8 cellular contexts compared by ENCODE assay signal in the genomic region with DNA sequence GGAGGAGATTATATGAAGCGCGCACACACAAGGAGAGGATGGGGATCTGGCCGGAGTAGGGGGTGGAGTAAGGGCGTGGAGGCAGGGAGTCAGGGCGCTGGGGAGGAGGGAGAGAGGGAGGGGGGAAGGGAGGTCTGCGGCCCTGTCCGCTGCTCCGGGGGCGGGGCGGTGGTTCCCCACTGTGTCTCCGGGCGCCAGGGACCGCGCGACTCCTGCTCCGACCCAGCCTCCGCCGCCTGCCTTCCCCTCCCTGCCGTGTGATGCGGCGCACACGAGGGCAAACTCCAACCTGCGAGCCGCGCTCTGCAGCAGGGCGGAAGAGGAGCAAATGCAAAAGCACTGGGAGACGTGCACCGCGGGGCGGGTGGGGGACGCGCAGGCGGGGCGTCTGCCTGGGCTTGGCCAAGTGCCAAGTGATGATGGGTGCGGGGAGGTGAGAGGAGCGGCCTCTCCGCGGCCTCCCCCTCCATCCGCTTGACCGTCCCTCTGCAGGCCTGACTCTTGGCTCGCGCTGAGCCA. TPM values are rescaled to one million over a fixed set of nuclear protein-coding genes. Genes with fewer than 3 reads are reported as not detected.
A peak's percentile ranks its signal among the peaks of the same experiment; 100 is the strongest.
DNase-seq lines count a peak whose midpoint lies in the region; ATAC-seq and TF ChIP-seq lines count a peak whose summit lies in the region.

A gene with protein sequence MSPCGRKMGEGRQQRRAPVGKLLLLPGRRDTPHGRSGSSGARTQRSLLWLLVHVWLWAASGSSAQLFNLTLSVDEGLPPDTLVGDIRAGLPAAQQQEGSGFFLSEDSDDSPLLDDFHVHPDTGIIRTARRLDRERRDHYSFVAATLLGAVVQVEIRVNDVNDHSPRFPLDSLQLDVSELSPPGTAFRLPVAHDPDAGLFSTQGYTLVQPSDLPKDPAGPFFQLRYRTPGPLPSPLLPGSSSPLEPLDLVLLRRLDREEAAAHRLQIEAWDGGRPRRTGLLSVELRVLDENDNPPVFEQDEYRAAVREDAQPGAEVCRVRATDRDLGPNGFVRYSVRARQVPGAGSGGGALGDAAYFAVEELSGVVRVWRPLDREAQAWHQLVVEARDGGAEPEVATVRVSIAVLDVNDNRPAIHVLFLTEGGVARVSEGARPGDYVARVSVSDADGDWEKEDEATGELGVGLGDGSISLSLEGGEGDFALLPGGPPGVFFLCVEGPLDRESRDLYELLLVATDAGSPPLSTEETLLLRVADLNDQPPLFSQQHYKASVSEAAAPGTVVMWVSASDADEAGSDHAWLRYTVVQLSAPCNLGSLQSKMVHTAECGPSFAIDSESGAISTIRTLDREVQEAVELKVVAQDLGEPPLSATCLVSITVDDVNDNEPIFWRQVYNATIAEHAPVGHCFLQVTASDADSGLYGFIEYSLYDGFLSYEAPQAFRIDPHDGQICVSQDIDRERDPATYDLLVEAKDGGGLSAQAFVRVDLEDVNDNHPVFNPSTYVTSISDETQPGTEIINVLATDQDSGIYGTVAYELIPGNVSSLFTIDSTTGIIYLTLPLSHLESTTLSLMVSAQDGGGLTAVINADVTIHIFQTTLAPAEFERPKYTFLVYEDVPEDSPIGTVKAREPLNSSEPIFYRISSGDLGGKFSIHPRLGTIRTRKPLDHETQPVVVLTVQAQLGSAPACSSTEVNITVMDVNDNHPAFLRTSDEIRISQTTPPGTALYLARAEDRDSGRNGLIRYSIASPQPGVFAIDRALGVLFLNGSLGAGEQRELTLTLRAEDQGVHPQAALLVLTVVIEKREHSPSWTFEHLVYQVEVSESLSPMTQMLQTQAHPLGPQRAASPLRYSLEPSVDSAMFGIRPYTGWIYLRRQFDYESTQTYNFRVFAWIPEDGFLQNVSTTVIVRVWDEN (N-terminal part only) (minus strand): TSS at position 69 of the 519 bp plus-strand sequence. CDS start 444 bp downstream, outside the sequence.

- H3K4me1 ChIP-seq in ascending aorta = no peaks in the 10 kb centered on the region

- ATAC-seq in GM21717 (IDR thresholded peaks at IDR 0.05; ENCODE audit: unreplicated experiment) = peak; percentile 77
- ATAC-seq in stimulated activated naive CD8-positive, alpha-beta T cell treated with anti-CD3 and anti-CD28 coated beads, Interleukin-15, Interleukin-2, amounts not matched to agents 100 U/mL and 50 U/mL, for 24 hours = peak; percentile 51

- DNase-seq in activated CD4-positive, alpha-beta T cell treated with anti-CD3 and anti-CD28 coated beads for 48 hours = peak; percentile 35
- DNase-seq in activated CD4-positive, alpha-beta T cell treated with anti-CD3 and anti-CD28 coated beads, Interleukin-2, amount 50 U/mL, for 4 hours = no peak
- DNase-seq in MG63 = peak; percentile 3
- no peak for DNase-seq in ascending aorta (ENCODE audit: low spot score in 2 of 2)
- DNase-seq in iPS-NIHi7 (ENCODE audit: extremely low spot score) = peak; percentile 66
- DNase-seq in stimulated activated naive CD8-positive, alpha-beta T cell treated with anti-CD3 and anti-CD28 coated beads, Interleukin-15, Interleukin-2, amounts not matched to agents 100 U/mL and 50 U/mL, for 24 hours = peak; percentile 27
- no peak for DNase-seq in dedifferentiated amniotic fluid mesenchymal stem cell (ENCODE audit: extremely low spot score)

- H3K27me3 ChIP-seq in MG63 (no peaks in the 10 kb centered on the region; the same call in 1 of the 2 replicates), ascending aorta (peaks cover 13% of the 10 kb centered on the region)

- TF ChIP-seq CTCF in ascending aorta (IDR thresholded peaks at IDR 0.05) = no peak

- intact Hi-C loops in ascending aorta (cut with DNase I) = no loop called here

- no peaks in the 10 kb centered on the region for H3K36me3 ChIP-seq in MG63
- H3K36me3 ChIP-seq in ascending aorta = no peaks in the 10 kb centered on the region

- H3K4me3 ChIP-seq in MG63 = peak within 1 kb of the TSS; percentile 19
- peak within 1 kb of the TSS; percentile 32 to 40 for H3K4me3 ChIP-seq in ascending aorta

- H3K9me3 ChIP-seq in MG63 (no peaks in the 10 kb centered on the region), ascending aorta (no peaks in the 10 kb centered on the region)

- no peak within 1 kb of the TSS for H3K27ac ChIP-seq in ascending aorta

RNA-seq across cellular contexts. Expression of the gene that starts here (rescaled TPM):
- under 0.01 and 0.07 TPM in 2 replicates for total RNA-seq in MG63 (2014; rRNA removed; shearing (Covaris generic); ENCODE audit: low replicate concordance)
- total RNA-seq in ascending aorta = not detected

Comparison
In these comparisons a context has a peak if more than half of its experiments do, and no peak if none do; other contexts are left out.
1. DNase-seq: peak in activated CD4-positive, alpha-beta T cell treated with anti-CD3 and anti-CD28 coated beads for 48 hours (single experiment), iPS-NIHi7 (single experiment) and stimulated activated naive CD8-positive, alpha-beta T cell treated with anti-CD3 and anti-CD28 coated beads, Interleukin-15, Interleukin-2, amounts not matched to agents 100 U/mL and 50 U/mL, for 24 hours (single experiment); none in activated CD4-positive, alpha-beta T cell treated with anti-CD3 and anti-CD28 coated beads, Interleukin-2, amount 50 U/mL, for 4 hours (0 of 2), ascending aorta (0 of 2) and dedifferentiated amniotic fluid mesenchymal stem cell (single experiment).
2. Peak in DNase-seq and H3K4me3 ChIP-seq in MG63; RNA of the gene not detected or under 1 TPM.